Comparison of ENCODE assay signal across 8 cellular contexts in genomic region chr16:1964046-1964505, GRCh38. TPM values are rescaled to one million over a fixed set of nuclear protein-coding genes. Genes with fewer than 3 reads are reported as not detected.
A peak's percentile ranks its signal among the peaks of the same experiment; 100 is the strongest.
DNase-seq lines count a peak whose midpoint lies in the region; ATAC-seq, FAIRE-seq and TF ChIP-seq lines count a peak whose summit lies in the region.

No MANE protein-coding gene starts in this region.

- POLR2A ChIA-PET in activated CD4-positive, alpha-beta T cell treated with anti-CD3 and anti-CD28 coated beads, Interleukin-2, amount 10 ng/mL, durations not matched to agents 7 days and 5 days (lab: Charles Lee) = interaction anchor here (0.9 to 1.3 kb wide), 3 partner anchors 20 to 181 kb away, joined by 3 to 8 read pairs (median 4); partner anchors contain the start of genes GFER, NUBP2 and SPSB3

- 4 to 7% methylated on average over 29 to 33 of the region's 33 CpGs for WGBS in pancreas, 2 donors

- no peaks in the 10 kb centered on the region for H3K9me3 Mint-ChIP-seq in activated CD4-positive, alpha-beta T cell treated with anti-CD3 and anti-CD28 coated beads, Interleukin-2, amount 10 ng/mL, durations not matched to agents 7 days and 5 days

- CTCF ChIA-PET in activated CD4-positive, alpha-beta T cell treated with anti-CD3 and anti-CD28 coated beads, Interleukin-2, amount 10 ng/mL, durations not matched to agents 7 days and 5 days (lab: Charles Lee) = interaction anchor here (0.8 to 1.4 kb wide), 4 partner anchors 12 to 21 kb away, joined by 3 to 7 read pairs (median 4); partner anchors contain the start of gene GFER

- TF ChIP-seq CTCF in fibroblast of mammary gland (conservative IDR thresholded peaks at IDR 0.05; ENCODE audit: control insufficient read depth, insufficient read depth, low read depth, low read length) (no peak), pancreas (IDR thresholded peaks at IDR 0.05) (no peak)

- no peaks in the 10 kb centered on the region for H3K27me3 ChIP-seq in pancreas

- H3K4me3 Mint-ChIP-seq in activated CD4-positive, alpha-beta T cell treated with anti-CD3 and anti-CD28 coated beads, Interleukin-2, amount 10 ng/mL, durations not matched to agents 7 days and 5 days = peak overlapping the region; percentile 81

- DNase-seq in DMS 273 (lab: John Stamatoyannopoulos, UW; ENCODE audit: unreplicated experiment) (peak; percentile 68), DMS 273 treated with DMSO at 0.1 percent for 48 hours (lab: John Stamatoyannopoulos, UW) (no peak), fibroblast of mammary gland (ENCODE audit: low read depth) (no peak), pancreas (peak in 1 of 6 donors; percentile 76), RPMI8226 (no peak), SKM-1 treated with dmso at 0.1 percent for 144 hours (lab: John Stamatoyannopoulos, UW; ENCODE audit: unreplicated experiment) (no peak)
- peak; percentile 44 for DNase-seq in activated CD4-positive, alpha-beta T cell treated with anti-CD3 and anti-CD28 coated beads, Interleukin-2, amount 10 ng/mL, durations not matched to agents 7 days and 5 days

- peak; percentile 8 for ATAC-seq in HG03064 (IDR thresholded peaks at IDR 0.05; ENCODE audit: low read depth, unreplicated experiment)
- ATAC-seq in pancreas = peak in 3 of 4 donors; percentile 30 to 46 (median 30)

- peaks cover 0 to 21% (median 20%) of the 10 kb centered on the region in 3 donors for H3K4me1 ChIP-seq in pancreas

- H3K27me3 Mint-ChIP-seq in activated CD4-positive, alpha-beta T cell treated with anti-CD3 and anti-CD28 coated beads, Interleukin-2, amount 10 ng/mL, durations not matched to agents 7 days and 5 days = no peaks in the 10 kb centered on the region

- no peaks in the 10 kb centered on the region for H3K9me3 ChIP-seq in pancreas

- no peak for FAIRE-seq in pancreas (lab: Jason Lieb, UNC)

- H3K27ac Mint-ChIP-seq in activated CD4-positive, alpha-beta T cell treated with anti-CD3 and anti-CD28 coated beads, Interleukin-2, amount 10 ng/mL, durations not matched to agents 7 days and 5 days = peak overlapping the region; percentile 96

- H3K36me3 Mint-ChIP-seq in activated CD4-positive, alpha-beta T cell treated with anti-CD3 and anti-CD28 coated beads, Interleukin-2, amount 10 ng/mL, durations not matched to agents 7 days and 5 days (ENCODE audit: low read depth) = peaks cover 40% of the 10 kb centered on the region

- peak overlapping the region; percentile 89 to 96 (median 92) for H3K27ac ChIP-seq in pancreas

- peaks cover 0 to 20% (median 10%) of the 10 kb centered on the region in 3 donors for H3K36me3 ChIP-seq in pancreas

- H3K4me3 ChIP-seq in fibroblast of mammary gland (ENCODE audit: control insufficient read depth, low read depth, low read length) (peak overlapping the region; percentile 95), pancreas (peak overlapping the region; percentile 74 to 96 (median 88))

- H3K4me1 Mint-ChIP-seq in activated CD4-positive, alpha-beta T cell treated with anti-CD3 and anti-CD28 coated beads, Interleukin-2, amount 10 ng/mL, durations not matched to agents 7 days and 5 days = peaks cover 46% of the 10 kb centered on the region

- intact Hi-C loops in pancreas (cut with DNase I) = no loop called here

RNA-seq across cellular contexts. Expression of gene RPS2, which starts 0.6 kb away (rescaled TPM):
- total RNA-seq in activated CD4-positive, alpha-beta T cell treated with anti-CD3 and anti-CD28 coated beads, Interleukin-2, amount 10 ng/mL, durations not matched to agents 7 days and 5 days = 1,000 to 10,000 TPM; 2,564 to 2,882 TPM
- total RNA-seq in pancreas = 1,000 to 10,000 TPM; 1,316 to 3,013 (median 1,806) TPM
- 1,000 to 10,000 TPM; 1,574 to 3,219 TPM for polyA plus RNA-seq in pancreas

RNA-seq across cellular contexts. Expression of gene RNF151, which starts 2.6 kb away (rescaled TPM):
- not detected for total RNA-seq in activated CD4-positive, alpha-beta T cell treated with anti-CD3 and anti-CD28 coated beads, Interleukin-2, amount 10 ng/mL, durations not matched to agents 7 days and 5 days
- total RNA-seq in pancreas = not detected
- polyA plus RNA-seq in pancreas = under 1 TPM; 0.12 to 0.61 TPM

RNA-seq across cellular contexts. Expression of gene NDUFB10, which starts 4.7 kb away (rescaled TPM):
- 100 to 1,000 TPM; 103 to 125 TPM for total RNA-seq in activated CD4-positive, alpha-beta T cell treated with anti-CD3 and anti-CD28 coated beads, Interleukin-2, amount 10 ng/mL, durations not matched to agents 7 days and 5 days
- total RNA-seq in pancreas = 10 to 100 TPM; 54.0 to 72.1 (median 58.7) TPM
- 100 to 1,000 TPM in 1 of 2 donors, 10 to 100 TPM in 1; 84.2 to 108 TPM for polyA plus RNA-seq in pancreas

RNA-seq across cellular contexts. Expression of gene TBL3, which starts 7.8 kb away (rescaled TPM):
- 10 to 100 TPM; 26.1 to 27.0 TPM for total RNA-seq in activated CD4-positive, alpha-beta T cell treated with anti-CD3 and anti-CD28 coated beads, Interleukin-2, amount 10 ng/mL, durations not matched to agents 7 days and 5 days
- total RNA-seq in pancreas = 10 to 100 TPM; 14.7 to 23.5 (median 19.4) TPM
- polyA plus RNA-seq in pancreas = 10 to 100 TPM; 55.8 to 63.7 TPM

RNA-seq across cellular contexts. Expression of gene RPL3L, which starts 9.6 kb away (rescaled TPM):
- not detected for total RNA-seq in activated CD4-positive, alpha-beta T cell treated with anti-CD3 and anti-CD28 coated beads, Interleukin-2, amount 10 ng/mL, durations not matched to agents 7 days and 5 days
- total RNA-seq in pancreas = 10 to 100 TPM in 3 of 6 donors, under 1 TPM in 2, not detected in 1; 0.09 to 35.3 (median 11.0) TPM
- 10 to 100 TPM in 1 of 2 donors, under 1 TPM in 1; 0.05 to 11.3 TPM for polyA plus RNA-seq in pancreas

Comparison
In these comparisons a context has a peak if more than half of its experiments do, and no peak if none do; other contexts are left out.
1. DNase-seq: peak in DMS 273 (single experiment) and activated CD4-positive, alpha-beta T cell treated with anti-CD3 and anti-CD28 coated beads, Interleukin-2, amount 10 ng/mL, durations not matched to agents 7 days and 5 days (single experiment); none in DMS 273 treated with DMSO at 0.1 percent for 48 hours (single experiment), fibroblast of mammary gland (single experiment), RPMI8226 (single experiment) and SKM-1 treated with dmso at 0.1 percent for 144 hours (single experiment).